In genomic region chr1:20228314-20228713, GRCh38 we compare ENCODE assay signal across 19 cellular contexts. TPM values are rescaled to one million over a fixed set of nuclear protein-coding genes. Genes with fewer than 3 reads are reported as not detected.
DNase-seq lines count a peak whose midpoint lies in the region; ATAC-seq and TF ChIP-seq lines count a peak whose summit lies in the region.
"Had no signal": no experiment of that assay in that cellular context is flagged by ENCODE, and none has a peak within 500 bp of the region (broad histone marks: within the 10 kb centered on the region; RNA-seq: fewer than 3 reads in every experiment).

No MANE protein-coding gene starts in this region.

- H3K9ac ChIP-seq in parathyroid adenoma = no peak overlapping the region
- no peak overlapping the region for H3K9ac ChIP-seq in Karpas-422 (ENCODE audit: low read length)
- H3K9ac ChIP-seq: BLaER1 had no signal

- no peaks in the 10 kb centered on the region for H3K36me3 ChIP-seq in parathyroid adenoma (ENCODE audit: control insufficient read depth, insufficient read depth, low read length)
- no peaks in the 10 kb centered on the region for H3K36me3 ChIP-seq in Karpas-422 (ENCODE audit: insufficient read depth, low read length)
- H3K36me3 ChIP-seq: BLaER1 had no signal

- no peaks in the 10 kb centered on the region for H3K9me3 ChIP-seq in parathyroid adenoma (ENCODE audit: control insufficient read depth, low read length)
- H3K9me3 ChIP-seq in Karpas-422 (ENCODE audit: low read length) = no peaks in the 10 kb centered on the region
- H3K9me3 ChIP-seq: BLaER1 had no signal

- peak overlapping the region; percentile 38; the same call in 1 of the 2 replicates for H3K27ac ChIP-seq in VCaP
- H3K27ac ChIP-seq in cingulate gyrus (ENCODE audit: low read depth, low read length) = peak overlapping the region; percentile 1
- H3K27ac ChIP-seq in parathyroid adenoma = peak overlapping the region; percentile 68
- no peak overlapping the region for H3K27ac ChIP-seq in Karpas-422 (ENCODE audit: low read length)
- H3K27ac ChIP-seq: BLaER1 had no signal

- ATAC-seq in GM18861 (IDR thresholded peaks at IDR 0.05; ENCODE audit: unreplicated experiment) = no peak
- no peak for ATAC-seq in GM19328 (IDR thresholded peaks at IDR 0.05; ENCODE audit: unreplicated experiment)

- TF ChIP-seq CTCF in VCaP (conservative IDR thresholded peaks at IDR 0.05) = no peak
- TF ChIP-seq CTCF in parathyroid adenoma (IDR thresholded peaks at IDR 0.05) = no peak

- no peak overlapping the region for H3K4me2 ChIP-seq in parathyroid adenoma (ENCODE audit: low read length)
- H3K4me2 ChIP-seq in Karpas-422 (ENCODE audit: low read depth, low read length, poor library complexity, severe bottlenecking) = no peak overlapping the region
- H3K4me2 ChIP-seq: BLaER1 had no signal

- H3K9me2 ChIP-seq in Karpas-422 (replicated peaks; ENCODE audit: insufficient read depth, low read length) = no peaks in the 10 kb centered on the region

- H3K27me3 ChIP-seq in parathyroid adenoma (ENCODE audit: control insufficient read depth, insufficient read depth, low read length) = no peaks in the 10 kb centered on the region
- no peaks in the 10 kb centered on the region for H3K27me3 ChIP-seq in Karpas-422 (ENCODE audit: low read length)
- H3K27me3 ChIP-seq: BLaER1 had no signal

- no peaks in the 10 kb centered on the region for H4K20me1 ChIP-seq in Karpas-422 (ENCODE audit: insufficient read depth, low read depth, low read length)
- H4K20me1 ChIP-seq: BLaER1 had no signal

- DNase-seq in Karpas-422 (no peak), SK-N-DZ (ENCODE audit: low spot score) (no peak)
- DNase-seq: 8988T; CD4-positive, alpha-beta memory T cell; DMS153; DMS79; GDM1; H9 had no signal

- H3K4me1 ChIP-seq in parathyroid adenoma (peaks cover 38% of the 10 kb centered on the region), Karpas-422 (ENCODE audit: low read length) (no peaks in the 10 kb centered on the region)

- H3K79me2 ChIP-seq in parathyroid adenoma (no peaks in the 10 kb centered on the region), Karpas-422 (ENCODE audit: low read length) (no peaks in the 10 kb centered on the region)

- H3K4me3 ChIP-seq in parathyroid adenoma (ENCODE audit: low read depth, low read length) (no peak overlapping the region), Karpas-422 (ENCODE audit: low read length) (no peak overlapping the region)
- H3K4me3 ChIP-seq: BLaER1 had no signal

- H2AFZ ChIP-seq in parathyroid adenoma (peak overlapping the region; percentile 6), Karpas-422 (ENCODE audit: low read length) (no peak overlapping the region)

RNA-seq across cellular contexts. Expression of gene PLA2G2C, which starts 42.0 kb away (rescaled TPM):
- total RNA-seq in Karpas-422 (2014; rRNA removed; shearing (Covaris generic); ENCODE audit: low replicate concordance) = not detected in 2 replicates
- polyA plus RNA-seq in SK-N-DZ (2014; cell fraction: cytosol; rRNA removed) = not detected in 2 replicates
- not detected in 2 replicates for polyA plus RNA-seq in SK-N-DZ (2014; cell fraction: nucleus; rRNA removed)
- total RNA-seq: A673; CD4-positive, alpha-beta memory T cell; Daoy; H1; H9; HT-29 had no signal
- polyA plus RNA-seq: AG04450; CD4-positive, alpha-beta memory T cell; H1 had no signal

RNA-seq across cellular contexts. Expression of gene UBXN10, which starts 42.4 kb away (rescaled TPM):
- not detected in 2 replicates for total RNA-seq in Karpas-422 (2014; rRNA removed; shearing (Covaris generic); ENCODE audit: low replicate concordance)
- 0.03 TPM in 1 of 2 replicates, not detected in the other for polyA plus RNA-seq in SK-N-DZ (2014; cell fraction: cytosol; rRNA removed)
- not detected in 2 replicates for polyA plus RNA-seq in SK-N-DZ (2014; cell fraction: nucleus; rRNA removed)
- total RNA-seq: A673 had no signal
- polyA plus RNA-seq: AG04450 had no signal
